ENCODE assay signal across 8 cellular contexts in the genomic region with DNA sequence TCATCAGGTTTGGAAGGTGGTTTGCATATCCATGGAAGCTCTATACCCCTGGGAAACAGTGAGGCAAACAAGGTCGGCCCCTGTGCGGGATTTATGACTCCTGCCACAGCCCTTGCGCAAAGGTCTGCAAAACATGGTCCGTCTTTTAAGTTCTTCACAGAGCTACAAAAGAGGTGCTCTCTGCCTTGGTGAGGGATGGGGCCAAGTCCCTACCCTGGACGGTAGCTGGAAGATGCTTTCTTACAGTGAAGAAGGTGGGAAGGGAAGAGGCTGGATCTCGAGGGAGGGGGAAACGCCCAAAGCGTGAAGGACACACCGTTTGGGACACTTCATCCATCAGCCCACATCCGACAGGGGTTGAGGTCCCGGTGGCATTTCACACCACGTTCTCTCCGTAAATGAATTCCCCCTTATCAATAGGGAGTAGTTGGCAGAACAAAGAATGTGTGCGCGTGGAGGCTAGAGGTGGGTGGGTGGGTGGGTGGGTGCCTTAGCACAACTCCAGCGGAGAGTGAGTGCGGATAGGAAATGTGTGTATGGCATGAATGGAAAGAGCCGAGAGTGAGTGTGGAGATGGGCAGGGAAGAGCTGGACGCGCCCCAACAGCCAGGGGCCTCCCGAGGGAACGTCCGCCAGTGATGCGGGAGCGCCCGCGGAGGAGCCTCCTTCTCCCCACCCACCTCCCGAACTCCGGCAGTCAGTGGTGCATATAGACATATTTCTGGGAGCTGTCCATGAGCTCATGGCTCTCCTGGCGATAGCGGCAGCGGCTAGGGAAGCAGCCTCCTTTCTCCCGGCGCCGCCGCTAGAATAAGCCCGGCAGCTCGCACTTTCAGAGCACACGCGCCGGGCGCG.
DNase-seq lines count a peak whose midpoint lies in the region; ATAC-seq and TF ChIP-seq lines count a peak whose summit lies in the region.

No MANE protein-coding gene starts in this region.

- H3K4me3 ChIP-seq in SJSA1 (peak overlapping the region; percentile 31), left lung (peak overlapping the region in 1 of 2 donors; percentile 38)

- no peak for TF ChIP-seq CTCF in left lung (IDR thresholded peaks at IDR 0.05)

- H3K27me3 Mint-ChIP-seq in stimulated activated naive CD8-positive, alpha-beta T cell treated with anti-CD3 and anti-CD28 coated beads, Interleukin-15, amount 100 ng/mL, for 72 hours: peaks cover 56% of the 10 kb centered on the region

- peak overlapping the region in 1 of 2 donors; percentile 62 for H3K27ac Mint-ChIP-seq in stimulated activated naive CD8-positive, alpha-beta T cell treated with anti-CD3 and anti-CD28 coated beads, Interleukin-15, amount 100 ng/mL, for 72 hours

- DNase-seq in NCI-H2196 (lab: John Stamatoyannopoulos, UW; ENCODE audit: unreplicated experiment) (peak; percentile 7), NCI-H2196 treated with DMSO at 0.1 percent for 48 hours (lab: John Stamatoyannopoulos, UW; ENCODE audit: unreplicated experiment) (no peak), SJSA1 (ENCODE audit: low read depth in 1 of 2, low spot score in 2 of 2) (peak; percentile 23 to 50), dermis blood vessel endothelial cell (peak; percentile 57), left lung (peak in 1 of 2 donors; percentile 36), activated gamma-delta T cell treated with Interleukin-2 at 50 U/mL for 16 hours (no peak)
- DNase-seq in stimulated activated naive CD8-positive, alpha-beta T cell treated with anti-CD3 and anti-CD28 coated beads, Interleukin-15, amount 100 ng/mL, for 72 hours: peak in 1 of 2 donors; percentile 4

- peaks cover 5% of the 10 kb centered on the region for H3K4me1 ChIP-seq in SJSA1 (replicated peaks)
- H3K4me1 ChIP-seq in left lung: peaks cover 0 to 13% of the 10 kb centered on the region in 2 donors

- no peaks in the 10 kb centered on the region for H3K9me3 Mint-ChIP-seq in stimulated activated naive CD8-positive, alpha-beta T cell treated with anti-CD3 and anti-CD28 coated beads, Interleukin-15, amount 100 ng/mL, for 72 hours

- peak overlapping the region; percentile 80 to 82 for H3K4me3 Mint-ChIP-seq in stimulated activated naive CD8-positive, alpha-beta T cell treated with anti-CD3 and anti-CD28 coated beads, Interleukin-15, amount 100 ng/mL, for 72 hours

- ATAC-seq in HG02759 (IDR thresholded peaks at IDR 0.05; ENCODE audit: unreplicated experiment) (peak; percentile 42), left lung (peak; percentile 87)
- peak; percentile 12 for ATAC-seq in stimulated activated naive CD8-positive, alpha-beta T cell treated with anti-CD3 and anti-CD28 coated beads, Interleukin-15, amount 100 ng/mL, for 72 hours

- H3K4me1 Mint-ChIP-seq in stimulated activated naive CD8-positive, alpha-beta T cell treated with anti-CD3 and anti-CD28 coated beads, Interleukin-15, amount 100 ng/mL, for 72 hours: peaks cover 30% of the 10 kb centered on the region

- intact Hi-C loops in left lung (cut with DNase I): no loop called here

- H3K27me3 ChIP-seq in SJSA1 (replicated peaks) (peaks cover 57% of the 10 kb centered on the region), left lung (peaks cover 36 to 92% of the 10 kb centered on the region in 2 donors)

- H3K36me3 ChIP-seq in SJSA1 (no peaks in the 10 kb centered on the region), left lung (no peaks in the 10 kb centered on the region)

- H3K27ac ChIP-seq in SJSA1 (no peak overlapping the region), left lung (no peak overlapping the region)

- no peaks in the 10 kb centered on the region for H3K9me3 ChIP-seq in SJSA1 (replicated peaks)
- no peaks in the 10 kb centered on the region for H3K9me3 ChIP-seq in left lung

Comparison
In these comparisons a context has a peak if more than half of its experiments do, and no peak if none do; other contexts are left out.
1. DNase-seq: peak in NCI-H2196 (single experiment), SJSA1 (2 of 2) and dermis blood vessel endothelial cell (single experiment); none in NCI-H2196 treated with DMSO at 0.1 percent for 48 hours (single experiment) and activated gamma-delta T cell treated with Interleukin-2 at 50 U/mL for 16 hours (single experiment).
2. ATAC-seq: peak in every context shown above with its lines; median percentile 87 in left lung; 42 in HG02759; 12 in stimulated activated naive CD8-positive, alpha-beta T cell treated with anti-CD3 and anti-CD28 coated beads, Interleukin-15, amount 100 ng/mL, for 72 hours.